Comparison of ENCODE assay signal across 9 cellular contexts in the genomic region with DNA sequence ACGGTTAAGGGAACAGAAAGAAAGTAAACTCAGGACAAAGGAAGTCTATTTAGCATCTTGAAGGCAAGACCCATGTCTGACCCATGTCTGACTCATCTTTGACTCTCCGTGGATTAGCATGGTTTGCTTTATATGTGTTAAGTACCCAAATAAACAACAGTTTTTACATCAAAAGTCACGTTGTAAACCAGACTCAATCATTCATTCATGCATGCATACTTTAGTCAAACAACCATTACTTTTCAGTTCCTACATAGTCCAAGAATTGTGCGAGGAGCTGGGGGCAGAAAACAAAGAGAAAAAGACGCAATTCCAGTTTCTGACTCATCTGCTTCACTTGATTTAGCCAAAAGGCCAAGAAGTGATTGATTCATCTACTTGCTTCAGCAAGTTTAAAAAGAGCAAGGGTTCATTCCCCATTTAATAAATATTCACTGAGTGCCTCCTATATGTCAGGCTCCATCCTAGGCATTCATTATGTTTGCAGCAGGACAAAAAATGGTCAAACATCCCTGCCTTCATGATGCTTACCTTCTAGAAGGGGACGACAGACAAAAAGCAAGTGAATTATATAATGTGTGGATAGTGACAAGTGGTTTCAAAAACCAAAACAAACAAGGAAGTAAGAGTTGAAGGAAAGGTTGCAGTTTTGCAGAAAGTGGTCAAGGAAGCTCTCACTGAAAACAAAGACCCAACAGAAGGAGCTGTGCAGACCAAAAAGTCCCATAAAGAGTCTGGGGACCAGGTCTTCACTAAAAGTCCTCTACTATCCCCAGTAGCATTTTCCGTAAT.
A peak's percentile ranks its signal among the peaks of the same experiment; 100 is the strongest.
DNase-seq lines count a peak whose midpoint lies in the region; ATAC-seq and TF ChIP-seq lines count a peak whose summit lies in the region.
"Had no signal": no experiment of that assay in that cellular context is flagged by ENCODE, and none has a peak within 500 bp of the region (broad histone marks: within the 10 kb centered on the region; RNA-seq: fewer than 3 reads in every experiment).

No MANE protein-coding gene starts in this region.

- H3K9me3 Mint-ChIP-seq in natural killer cell = peaks cover 0 to 2% of the 10 kb centered on the region in 2 donors

- peak overlapping the region; percentile 84 to 93 for H3K27ac Mint-ChIP-seq in natural killer cell

- ATAC-seq in natural killer cell (peak in 1 of 3 donors; percentile 14), HG02571 (IDR thresholded peaks at IDR 0.05; ENCODE audit: unreplicated experiment) (no peak)

- H3K36me3 Mint-ChIP-seq in natural killer cell = no peaks in the 10 kb centered on the region

- H3K9me3 ChIP-seq in MG63 = no peaks in the 10 kb centered on the region

- TF ChIP-seq CTCF in natural killer cell (IDR thresholded peaks at IDR 0.05) = no peak

- H3K4me1 Mint-ChIP-seq in natural killer cell = peaks cover 75 to 86% of the 10 kb centered on the region in 2 donors

- no peaks in the 10 kb centered on the region for H3K27me3 Mint-ChIP-seq in natural killer cell (ENCODE audit: low read depth in 2 of 2)

- intact Hi-C loops in natural killer cell (cut with micrococcal nuclease) = loop anchor here (1.0 to 10.0 kb wide), 4 partner anchors 10 to 179 kb away; a partner anchor contains a TSS

- H3K27me3 ChIP-seq in MG63 = no peaks in the 10 kb centered on the region

- H3K4me3 Mint-ChIP-seq in natural killer cell = peak overlapping the region; percentile 82

- no peaks in the 10 kb centered on the region for H3K36me3 ChIP-seq in MG63

- no peak overlapping the region for H3K4me3 ChIP-seq in MG63

- DNase-seq in EH (ENCODE audit: low read depth) = peak; percentile 89
- peak; percentile 51 for DNase-seq in MG63
- DNase-seq in amniotic stem cell (lab: John Stamatoyannopoulos, UW) = peak; percentile 65
- no peak for DNase-seq in natural killer cell
- DNase-seq in NCI-H69 (lab: John Stamatoyannopoulos, UW) = no peak
- DNase-seq in T1000 (lab: John Stamatoyannopoulos, UW) = no peak
- no peak for DNase-seq in stimulated activated CD4-positive, alpha-beta T cell treated with anti-CD3 and anti-CD28 coated beads, Interleukin-15, amount 100 ng/mL, for 24 hours
- DNase-seq: activated CD4-positive, alpha-beta T cell treated with anti-CD3 and anti-CD28 coated beads for 1 hour had no signal

Comparison
In these comparisons a context has a peak if more than half of its experiments do, and no peak if none do; other contexts are left out.
1. DNase-seq: peak in EH (single experiment), MG63 (single experiment) and amniotic stem cell (single experiment); none in natural killer cell (single experiment), NCI-H69 (single experiment), T1000 (single experiment) and stimulated activated CD4-positive, alpha-beta T cell treated with anti-CD3 and anti-CD28 coated beads, Interleukin-15, amount 100 ng/mL, for 24 hours (single experiment).